26 cellular contexts compared by ENCODE assay signal in the genomic region with DNA sequence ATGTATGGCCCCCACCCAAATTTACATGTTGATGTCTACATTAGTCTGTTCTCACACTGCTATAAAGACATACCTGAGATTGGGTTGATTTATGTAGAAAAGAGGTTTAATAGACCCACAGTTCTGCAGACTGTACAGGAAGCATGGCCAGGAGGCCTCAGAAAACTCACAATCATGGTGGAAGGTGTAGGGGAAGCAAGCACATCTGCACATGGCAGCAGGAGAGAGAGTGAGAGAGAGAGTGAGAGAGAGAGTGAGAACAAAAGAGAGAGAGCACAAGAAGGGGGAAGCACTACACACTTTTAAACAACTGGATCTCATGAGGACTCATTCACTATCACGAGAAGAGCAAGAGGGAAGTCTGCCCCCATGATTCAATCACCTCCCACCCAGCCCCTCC.
"Had no signal": no experiment of that assay in that cellular context is flagged by ENCODE, and none has a peak within 500 bp of the region (broad histone marks: within the 10 kb centered on the region; RNA-seq: fewer than 3 reads in every experiment).

No MANE protein-coding gene starts in this region.

- H3K9me3 ChIP-seq: mucosa of descending colon, sigmoid colon, transverse colon, upper lobe of right lung, uterus had no signal

- H3K27ac ChIP-seq: neural progenitor cell, parathyroid adenoma, psoas muscle, thoracic aorta, transverse colon, upper lobe of right lung, uterus had no signal

- H3K27me3 ChIP-seq: heart right ventricle, neural progenitor cell, sigmoid colon, transverse colon, upper lobe of right lung, uterus had no signal

- H3K4me2 ChIP-seq: neural progenitor cell had no signal

- H2AFZ ChIP-seq: neural progenitor cell, parathyroid adenoma had no signal

- H3K36me3 ChIP-seq: heart right ventricle, neural progenitor cell, sigmoid colon, thoracic aorta, transverse colon, upper lobe of right lung, uterus had no signal

- H3K9ac ChIP-seq: neural progenitor cell, parathyroid adenoma had no signal

- ATAC-seq: heart right ventricle; left lobe of liver; natural killer cell treated with Interleukin-12 subunit alpha and Interleukin-12 subunit beta and Interleukin-15 and Interleukin-18, amount 100 ng/mL, for 72 hours; psoas muscle; stimulated activated naive CD8-positive, alpha-beta T cell treated with anti-CD3 and anti-CD28 coated beads, Interleukin-15, Interleukin-2, amounts not matched to agents 100 U/mL and 50 U/mL, for 24 hours had no signal

- H3K4me3 ChIP-seq: heart right ventricle, lung, mucosa of descending colon, neural progenitor cell, psoas muscle, sigmoid colon, thoracic aorta, transverse colon, upper lobe of right lung, uterus had no signal

- FAIRE-seq: kidney had no signal

- DNase-seq: cerebellar nuclear complex; cortex of kidney; effector CD4-positive, alpha-beta T cell; foreskin melanocyte; glutamatergic neuron; heart right ventricle; hypothalamus; kidney; mucosa of descending colon; naive B cell; psoas muscle; right cardiac atrium; sigmoid colon; stimulated activated CD4-positive, alpha-beta T cell treated with anti-CD3 and anti-CD28 coated beads, Interleukin-2, amount 100 ng/mL, for 24 hours; stimulated activated CD4-positive, alpha-beta T cell treated with anti-CD3 and anti-CD28 coated beads, Interleukin-4, amount 100 ng/mL, for 24 hours; stimulated activated naive CD8-positive, alpha-beta T cell treated with anti-CD3 and anti-CD28 coated beads, Interleukin-15, Interleukin-2, amounts not matched to agents 100 U/mL and 50 U/mL, for 24 hours; substantia nigra; transverse colon; upper lobe of right lung; uterus had no signal

- H3K4me1 ChIP-seq: neural progenitor cell, psoas muscle, sigmoid colon, upper lobe of right lung, uterus had no signal
